ENCODE assay signal across 1 cellular context in the genomic region with DNA sequence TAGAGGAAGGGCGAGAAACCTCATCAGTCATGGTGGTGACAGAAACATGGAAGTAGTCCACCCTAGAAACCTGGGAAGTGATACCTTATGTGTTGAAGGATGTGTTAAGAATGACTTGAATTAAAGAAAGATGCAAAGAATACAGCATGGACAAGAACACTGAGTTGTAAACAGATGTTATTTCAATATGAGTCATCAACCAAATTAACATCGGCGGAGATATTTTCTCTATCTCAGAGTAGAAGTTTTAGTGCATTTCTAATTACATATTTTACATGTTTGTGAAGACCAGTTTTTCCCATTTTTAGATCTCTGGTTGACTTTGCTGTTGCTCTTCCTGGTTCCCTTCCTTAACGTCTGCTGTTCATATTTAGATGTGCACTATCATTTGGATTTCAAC.
A peak's percentile ranks its signal among the peaks of the same experiment; 100 is the strongest.
TF ChIP-seq lines count a peak whose summit lies in the region.

No MANE protein-coding gene starts in this region.

TF ChIP-seq in IMR-90, 13 proteins besides CTCF, POLR2A, EP300 and RAD21:
- no peak for TF ChIP-seq MAZ (IDR thresholded peaks at IDR 0.05; ENCODE audit: borderline replicate concordance, low read depth, low read length)
- peak; percentile 23; the same call in 1 of the 2 replicates for TF ChIP-seq FOS (IDR thresholded peaks at IDR 0.05; ENCODE audit: low read depth, low read length)
- TF ChIP-seq CEBPB (IDR thresholded peaks at IDR 0.05; ENCODE audit: low read depth, low read length): no peak
- TF ChIP-seq RCOR1 (IDR thresholded peaks at IDR 0.05; ENCODE audit: insufficient replicate concordance, low read length): no peak
